ENCODE assay signal across 15 cellular contexts in genomic region chr13:27631156-27631555, GRCh38.
"Had no signal": no experiment of that assay in that cellular context is flagged by ENCODE, and none has a peak within 500 bp of the region (broad histone marks: within the 10 kb centered on the region; RNA-seq: fewer than 3 reads in every experiment).

No MANE protein-coding gene starts in this region.

- H3K27ac Mint-ChIP-seq: activated B cell treated with CpG ODN at 0.5 μM for 24 hours; activated T-helper 1 cell treated with anti-CD3 and anti-CD28 coated beads, Interleukin-12 subunit alpha, Interleukin-12 subunit beta, Interleukin-2, Interleukin-4 antibody, amounts not matched to agents 30 ng/mL and 10 ng/mL and 1 ng/mL, durations not matched to agents 14 hours and 24 hours and 36 hours; naive B cell; T-helper 17 cell had no signal

- H3K27me3 Mint-ChIP-seq: activated B cell treated with CpG ODN at 0.5 μM for 24 hours, naive B cell, T-helper 17 cell had no signal

- H3K4me3 Mint-ChIP-seq: activated B cell treated with CpG ODN at 0.5 μM for 24 hours; activated T-helper 1 cell treated with anti-CD3 and anti-CD28 coated beads, Interleukin-12 subunit alpha, Interleukin-12 subunit beta, Interleukin-2, Interleukin-4 antibody, amounts not matched to agents 30 ng/mL and 10 ng/mL and 1 ng/mL, durations not matched to agents 14 hours and 24 hours and 36 hours; naive B cell; T-helper 17 cell had no signal

- DNase-seq: activated B cell treated with CpG ODN at 0.5 μM for 24 hours; activated CD4-positive, alpha-beta T cell treated with anti-CD3 and anti-CD28 coated beads for 48 hours; activated CD8-positive, alpha-beta memory T cell treated with anti-CD3 and anti-CD28 coated beads, Interleukin-2, amount 50 U/mL, for 48 hours; activated naive CD4-positive, alpha-beta T cell treated with Interleukin-2 at 50 U/mL for 16 hours; esophagus squamous epithelium; kidney glomerular epithelial cell; lower lobe of right lung; naive B cell; ovary; sigmoid colon; stimulated activated CD4-positive, alpha-beta T cell treated with anti-CD3 and anti-CD28 coated beads, Interleukin-1b, Interleukin-23, amount 100 ng/mL, for 48 hours; T-helper 17 cell had no signal

- H3K4me3 ChIP-seq: coronary artery, esophagus squamous epithelium, lower lobe of right lung, ovary, sigmoid colon, thyroid gland had no signal

- H3K36me3 ChIP-seq: lower lobe of right lung, ovary, sigmoid colon, thyroid gland had no signal

- ATAC-seq: T-helper 17 cell had no signal

- H3K27ac ChIP-seq: coronary artery, lower lobe of right lung, ovary, sigmoid colon, thyroid gland had no signal

- H3K9me3 ChIP-seq: esophagus squamous epithelium, lower lobe of right lung, ovary, sigmoid colon, thyroid gland had no signal

- H3K9me3 Mint-ChIP-seq: activated B cell treated with CpG ODN at 0.5 μM for 24 hours; activated T-helper 1 cell treated with anti-CD3 and anti-CD28 coated beads, Interleukin-12 subunit alpha, Interleukin-12 subunit beta, Interleukin-2, Interleukin-4 antibody, amounts not matched to agents 30 ng/mL and 10 ng/mL and 1 ng/mL, durations not matched to agents 14 hours and 24 hours and 36 hours; naive B cell had no signal

- H3K36me3 Mint-ChIP-seq: naive B cell had no signal

- H3K27me3 ChIP-seq: esophagus squamous epithelium, ovary, sigmoid colon, thyroid gland had no signal
